ENCODE assay signal across 1 cellular context in genomic region chr19:55670280-55671053, GRCh38.
TF ChIP-seq lines count a peak whose summit lies in the region.

No MANE protein-coding gene starts in this region.

TF ChIP-seq in IMR-90, 13 proteins besides CTCF, POLR2A, EP300 and RAD21 (continued from another document):
- TF ChIP-seq ELK1 (IDR thresholded peaks at IDR 0.05; ENCODE audit: borderline replicate concordance, low read depth, low read length): no peak
- TF ChIP-seq SMC3 (IDR thresholded peaks at IDR 0.05; ENCODE audit: low read depth, low read length): no peak
- TF ChIP-seq NFE2L2 (IDR thresholded peaks at IDR 0.05; ENCODE audit: low read depth, low read length): no peak
- TF ChIP-seq USF2 (IDR thresholded peaks at IDR 0.05; ENCODE audit: low read depth, low read length): no peak
- no peak for TF ChIP-seq BHLHE40 (IDR thresholded peaks at IDR 0.05; ENCODE audit: low read depth, low read length)
- no peak for TF ChIP-seq FOS (IDR thresholded peaks at IDR 0.05; ENCODE audit: low read depth, low read length)
